8 cellular contexts compared by ENCODE assay signal in genomic region chrX:136147320-136147901, GRCh38. TPM values are rescaled to one million over a fixed set of nuclear protein-coding genes. Genes with fewer than 3 reads are reported as not detected.
DNase-seq lines count a peak whose midpoint lies in the region; ATAC-seq and TF ChIP-seq lines count a peak whose summit lies in the region.

Gene FHL1, plus strand, starts transcription at chrX:136147533.

- peak within 1 kb of the TSS; percentile 63 for H3K4me3 ChIP-seq in GM23338
- H3K4me3 ChIP-seq in RWPE2 (ENCODE audit: severe bottlenecking), result peak within 1 kb of the TSS; percentile 81
- H3K4me3 ChIP-seq in ovary, result peak within 1 kb of the TSS; percentile 66
- peak within 1 kb of the TSS; percentile 62 to 69 for H3K4me3 ChIP-seq in vagina

- no peaks in the 10 kb centered on the region for H3K36me3 Mint-ChIP-seq in GM23338 (ENCODE audit: low read depth)
- H3K36me3 Mint-ChIP-seq in activated naive CD8-positive, alpha-beta T cell treated with anti-CD3 and anti-CD28 coated beads for 36 hours, result peaks cover 6% of the 10 kb centered on the region

- H3K4me3 Mint-ChIP-seq in GM23338, result peak within 1 kb of the TSS; percentile 80
- H3K4me3 Mint-ChIP-seq in activated naive CD8-positive, alpha-beta T cell treated with anti-CD3 and anti-CD28 coated beads for 36 hours, result peak within 1 kb of the TSS; percentile 81

- H3K27ac Mint-ChIP-seq in GM23338, result no peak within 1 kb of the TSS
- peak within 1 kb of the TSS; percentile 84 for H3K27ac Mint-ChIP-seq in activated naive CD8-positive, alpha-beta T cell treated with anti-CD3 and anti-CD28 coated beads for 36 hours

- peak within 1 kb of the TSS; percentile 85 for H2AFZ ChIP-seq in GM23338

- TF ChIP-seq CTCF in GM23338 (conservative IDR thresholded peaks at IDR 0.05; ENCODE audit: low read depth in 2 of 2), result no peak
- no peak for TF ChIP-seq CTCF in RWPE2 (IDR thresholded peaks at IDR 0.05; ENCODE audit: poor library complexity, severe bottlenecking)
- TF ChIP-seq CTCF in ovary (IDR thresholded peaks at IDR 0.05), result no peak
- TF ChIP-seq CTCF in vagina (IDR thresholded peaks at IDR 0.05), result no peak

- ATAC-seq in GM23338 (peak; percentile 60), RWPE2 (ENCODE audit: low read depth) (peak; percentile 71), Right ventricle myocardium superior (ENCODE audit: poor library complexity) (peak; percentile 92), GM21447 (IDR thresholded peaks at IDR 0.05; ENCODE audit: unreplicated experiment) (no peak)

- WGBS in ovary, 3 donors, result 24 to 33% (median 31%) methylated on average over 43 to 83 of the region's 83 CpGs

- H3K9me2 ChIP-seq in GM23338 (ENCODE audit: insufficient read depth), result no peaks in the 10 kb centered on the region

- H3K27me3 Mint-ChIP-seq in GM23338 (ENCODE audit: insufficient read depth, low read depth, poor library complexity), result peaks cover 18% of the 10 kb centered on the region
- no peaks in the 10 kb centered on the region for H3K27me3 Mint-ChIP-seq in activated naive CD8-positive, alpha-beta T cell treated with anti-CD3 and anti-CD28 coated beads for 36 hours

- H3K27ac ChIP-seq in GM23338 (ENCODE audit: low read depth) (no peak within 1 kb of the TSS), RWPE2 (ENCODE audit: poor library complexity, severe bottlenecking) (peak within 1 kb of the TSS; percentile 63), ovary (peak within 1 kb of the TSS; percentile 60 to 65), vagina (peak within 1 kb of the TSS; percentile 80)

- peaks cover 37% of the 10 kb centered on the region for H3K79me2 ChIP-seq in GM23338 (replicated peaks; ENCODE audit: insufficient read depth)

- TF ChIP-seq POLR2A in ovary (IDR thresholded peaks at IDR 0.05) (peak; percentile 29), vagina (IDR thresholded peaks at IDR 0.05) (no peak)

- H3K9me3 ChIP-seq in RWPE2 (ENCODE audit: severe bottlenecking) (no peaks in the 10 kb centered on the region), ovary (no peaks in the 10 kb centered on the region), vagina (no peaks in the 10 kb centered on the region)

- peak; percentile 27 for DNase-seq in 8988T
- DNase-seq in GM23338 (ENCODE audit: low spot score), result peak; percentile 56
- DNase-seq in RWPE2 (ENCODE audit: low spot score), result no peak
- peak; percentile 52 for DNase-seq in activated naive CD8-positive, alpha-beta T cell treated with anti-CD3 and anti-CD28 coated beads for 36 hours
- peak; percentile 80 for DNase-seq in Right ventricle myocardium superior
- DNase-seq in ovary, result peak; percentile 63 to 79 (median 75)
- DNase-seq in vagina (ENCODE audit: extremely low spot score in 2 of 2), result no peak

- TF ChIP-seq EP300 in ovary (IDR thresholded peaks at IDR 0.05), result no peak

- H3K9me3 Mint-ChIP-seq in GM23338, result peaks cover 3% of the 10 kb centered on the region; the same call in 1 of the 3 replicates
- H3K9me3 Mint-ChIP-seq in activated naive CD8-positive, alpha-beta T cell treated with anti-CD3 and anti-CD28 coated beads for 36 hours, result peaks cover 10% of the 10 kb centered on the region

- peak within 1 kb of the TSS; percentile 80 for H3K4me2 ChIP-seq in GM23338

- H3K36me3 ChIP-seq in GM23338 (ENCODE audit: insufficient read depth), result no peaks in the 10 kb centered on the region
- no peaks in the 10 kb centered on the region for H3K36me3 ChIP-seq in RWPE2 (ENCODE audit: low read depth)
- no peaks in the 10 kb centered on the region for H3K36me3 ChIP-seq in ovary
- H3K36me3 ChIP-seq in vagina, result no peaks in the 10 kb centered on the region

- H4K20me1 ChIP-seq in GM23338 (replicated peaks; ENCODE audit: insufficient read depth), result no peaks in the 10 kb centered on the region; the same call in 1 of the 2 replicates

- intact Hi-C loops in Right ventricle myocardium superior (cut with DNase I) (no loop called here), ovary (cut with DNase I) (no loop called here), vagina (cut with DNase I) (no loop called here)

- peaks cover 23% of the 10 kb centered on the region for H3K27me3 ChIP-seq in GM23338 (ENCODE audit: insufficient read depth)
- H3K27me3 ChIP-seq in RWPE2 (ENCODE audit: insufficient read depth, poor library complexity, severe bottlenecking), result no peaks in the 10 kb centered on the region
- no peaks in the 10 kb centered on the region for H3K27me3 ChIP-seq in ovary
- H3K27me3 ChIP-seq in vagina, result no peaks in the 10 kb centered on the region

- H3F3A ChIP-seq in GM23338 (replicated peaks; ENCODE audit: low read depth), result no peaks in the 10 kb centered on the region

- H3K4me1 Mint-ChIP-seq in GM23338, result peaks cover 14% of the 10 kb centered on the region
- peaks cover 26% of the 10 kb centered on the region for H3K4me1 Mint-ChIP-seq in activated naive CD8-positive, alpha-beta T cell treated with anti-CD3 and anti-CD28 coated beads for 36 hours

- peaks cover 6% of the 10 kb centered on the region; the same call in 1 of the 2 replicates for H3K4me1 ChIP-seq in GM23338 (ENCODE audit: insufficient read depth)
- H3K4me1 ChIP-seq in RWPE2 (ENCODE audit: insufficient read depth, poor library complexity, severe bottlenecking), result peaks cover 11% of the 10 kb centered on the region
- H3K4me1 ChIP-seq in ovary (ENCODE audit: insufficient read depth), result peaks cover 2% of the 10 kb centered on the region
- no peaks in the 10 kb centered on the region for H3K4me1 ChIP-seq in vagina

TF ChIP-seq in GM23338, 12 proteins besides CTCF, POLR2A, EP300 and RAD21:
- TF ChIP-seq EZH2phosphoT487 (IDR thresholded peaks at IDR 0.05; ENCODE audit: unreplicated experiment) (no peak), JUNB (IDR thresholded peaks at IDR 0.05; ENCODE audit: unreplicated experiment) (no peak), EZH2 (IDR thresholded peaks at IDR 0.05; ENCODE audit: low read depth, unreplicated experiment) (no peak), POLR2AphosphoS5 (IDR thresholded peaks at IDR 0.05; ENCODE audit: low read depth) (peak; percentile 23; the same call in 1 of the 2 replicates)
TF ChIP-seq in GM23338: peak in this region for 1.

RNA-seq across cellular contexts. Expression of gene FHL1, which starts in this region (rescaled TPM):
- total RNA-seq in GM23338 (2014; rRNA removed; shearing (Covaris generic)), result 60.4 and 72.1 TPM in 2 replicates
- polyA plus RNA-seq in GM23338 (2016; fragmentation: Nextera tagmentation; extraction: Ambion mirVana) (43.5 and 47.9 TPM in 2 replicates), ovary (100 to 1,000 TPM in 1 of 2 donors, 10 to 100 TPM in 1; 97.0 to 508 TPM)
- total RNA-seq in activated naive CD8-positive, alpha-beta T cell treated with anti-CD3 and anti-CD28 coated beads for 36 hours, result 10 to 100 TPM; 12.0 to 15.5 TPM
- total RNA-seq in Right ventricle myocardium superior (808 TPM), ovary (100 to 1,000 TPM in 3 of 7 donors, 10 to 100 TPM in 4; 62.0 to 313 (median 98.5) TPM), vagina (337 TPM)

Comparison
In these comparisons a context has a peak if more than half of its experiments do, and no peak if none do; other contexts are left out.
1. DNase-seq: peak in 8988T (single experiment), GM23338 (single experiment), activated naive CD8-positive, alpha-beta T cell treated with anti-CD3 and anti-CD28 coated beads for 36 hours (single experiment), Right ventricle myocardium superior (single experiment) and ovary (5 of 5); none in RWPE2 (single experiment) and vagina (0 of 2).
2. Peak in every context shown above with its lines, with median percentiles within 50 percentile points of each other: H3K4me3 ChIP-seq.